ENCODE assay signal across 23 cellular contexts in genomic region chr2:43318791-43319190, GRCh38.
DNase-seq lines count a peak whose midpoint lies in the region; TF ChIP-seq lines count a peak whose summit lies in the region.
"Had no signal": no experiment of that assay in that cellular context is flagged by ENCODE, and none has a peak within 500 bp of the region (broad histone marks: within the 10 kb centered on the region; RNA-seq: fewer than 3 reads in every experiment).

No MANE protein-coding gene starts in this region.

- H3K9ac ChIP-seq in mesenchymal stem cell (ENCODE audit: low read length), result no peak overlapping the region
- H3K9ac ChIP-seq: BLaER1 treated with 17β-estradiol and CSF1 and Interleukin-3, amounts not matched to agents 10 nM and 100 nM; neural progenitor cell had no signal

- no peak overlapping the region for H4K91ac ChIP-seq in mesenchymal stem cell (ENCODE audit: low read length)

- H3K4me3 ChIP-seq in choroid plexus epithelial cell (ENCODE audit: low read depth, low read length), result no peak overlapping the region
- H3K4me3 ChIP-seq in mesenchymal stem cell (ENCODE audit: insufficient read depth in 1 of 2, low read depth in 1 of 2, low read length in 2 of 2), result no peak overlapping the region
- H3K4me3 ChIP-seq: BLaER1 treated with 17β-estradiol and CSF1 and Interleukin-3, amounts not matched to agents 10 nM and 100 nM; heart right ventricle; neural progenitor cell; tibial artery had no signal

- no peak overlapping the region for H2AFZ ChIP-seq in mesenchymal stem cell (ENCODE audit: low read depth, low read length)
- H2AFZ ChIP-seq: neural progenitor cell had no signal

- no peak overlapping the region for H2AK5ac ChIP-seq in mesenchymal stem cell (ENCODE audit: low read length, severe bottlenecking)

- H3K4me1 ChIP-seq in mesenchymal stem cell (ENCODE audit: control insufficient read depth, insufficient read depth, low read depth, low read length), result peaks cover 2% of the 10 kb centered on the region
- H3K4me1 ChIP-seq: neural progenitor cell had no signal

- no peak overlapping the region for H2BK12ac ChIP-seq in mesenchymal stem cell (ENCODE audit: low read length in 2 of 2)

- H3K27me3 ChIP-seq in mesenchymal stem cell (ENCODE audit: control insufficient read depth in 1 of 2, insufficient read depth in 1 of 2, low read length in 2 of 2), result no peaks in the 10 kb centered on the region
- H3K27me3 ChIP-seq: BLaER1 treated with 17β-estradiol and CSF1 and Interleukin-3, amounts not matched to agents 10 nM and 100 nM; brain microvascular endothelial cell; heart right ventricle; neural progenitor cell; tibial artery had no signal

- H3K36me3 ChIP-seq in mesenchymal stem cell (ENCODE audit: control insufficient read depth in 1 of 2, insufficient read depth in 2 of 2, low read depth in 1 of 2, low read length in 2 of 2), result peaks cover 0 to 17% of the 10 kb centered on the region in 2 experiments
- H3K36me3 ChIP-seq: brain microvascular endothelial cell, neural progenitor cell, tibial artery had no signal

- no peak overlapping the region for H2BK120ac ChIP-seq in mesenchymal stem cell (ENCODE audit: low read depth, low read length)

- H3K18ac ChIP-seq in mesenchymal stem cell (ENCODE audit: low read depth in 1 of 2, low read length in 2 of 2), result no peak overlapping the region

- H2BK5ac ChIP-seq in mesenchymal stem cell (ENCODE audit: low read depth, low read length, poor library complexity, severe bottlenecking), result no peak overlapping the region

- H3K14ac ChIP-seq in mesenchymal stem cell (ENCODE audit: low read length in 2 of 2), result no peak overlapping the region

- no peak overlapping the region for H2BK15ac ChIP-seq in mesenchymal stem cell (ENCODE audit: low read depth, poor library complexity, severe bottlenecking)

- H3K4me2 ChIP-seq in mesenchymal stem cell (ENCODE audit: low read length, poor library complexity, severe bottlenecking), result no peak overlapping the region
- H3K4me2 ChIP-seq: BLaER1 treated with 17β-estradiol and CSF1 and Interleukin-3, amounts not matched to agents 10 nM and 100 nM; neural progenitor cell had no signal

- H3K79me1 ChIP-seq in mesenchymal stem cell (replicated peaks; ENCODE audit: low read length, poor library complexity, severe bottlenecking), result peaks cover 2% of the 10 kb centered on the region

- H3K4ac ChIP-seq in mesenchymal stem cell (ENCODE audit: low read depth in 1 of 2, low read length in 2 of 2), result no peak overlapping the region

- DNase-seq in DMS53 (lab: John Stamatoyannopoulos, UW) (peak; percentile 16), DMS53 treated with DMSO at 0.1 percent for 48 hours (lab: John Stamatoyannopoulos, UW; ENCODE audit: unreplicated experiment) (no peak), HT-29 (ENCODE audit: low spot score) (peak; percentile 14), choroid plexus epithelial cell (ENCODE audit: low read depth) (peak; percentile 68), mesenchymal stem cell (peak; percentile 45), COLO668 (lab: John Stamatoyannopoulos, UW; ENCODE audit: unreplicated experiment) (no peak), SHP77 treated with DMSO at 0.1 percent for 48 hours (lab: John Stamatoyannopoulos, UW) (no peak)
- DNase-seq in activated naive CD4-positive, alpha-beta T cell treated with Interleukin-2 at 50 U/mL for 16 hours, result no peak
- DNase-seq: 8988T; activated CD4-positive, alpha-beta T cell treated with anti-CD3 and anti-CD28 coated beads, Interleukin-2, amount 50 U/mL, for 4 hours; activated naive CD4-positive, alpha-beta T cell treated with anti-CD3 and anti-CD28 coated beads, Interleukin-2, amount 50 U/mL, for 16 hours; brain microvascular endothelial cell; DMS153; heart right ventricle; Kasumi-1; kidney glomerular epithelial cell; NCI-H1417 treated with DMSO at 0.1 percent for 48 hours; SHP77; stimulated activated CD4-positive, alpha-beta T cell treated with anti-CD3 and anti-CD28 coated beads, Interleukin-15, amount 100 ng/mL, for 24 hours; stimulated activated naive B cell treated with anti-CD40 and anti-IgM and Interleukin-4, amounts not matched to agents 10 μg/mL and 1 μg/mL and 100 μg/mL, for 72 hours; tibial artery had no signal

- no peak overlapping the region for H4K8ac ChIP-seq in mesenchymal stem cell (ENCODE audit: low read length)

- H3K9me3 ChIP-seq in mesenchymal stem cell (ENCODE audit: control insufficient read depth, low read length), result no peaks in the 10 kb centered on the region
- H3K9me3 ChIP-seq: BLaER1 treated with 17β-estradiol and CSF1 and Interleukin-3, amounts not matched to agents 10 nM and 100 nM; heart right ventricle; tibial artery had no signal

- no peak for TF ChIP-seq CTCF in choroid plexus epithelial cell (conservative IDR thresholded peaks at IDR 0.05; ENCODE audit: low read depth, low read length)

- H3K27ac ChIP-seq in mesenchymal stem cell (ENCODE audit: low read length, poor library complexity, severe bottlenecking), result no peak overlapping the region
- H3K27ac ChIP-seq: BLaER1 treated with 17β-estradiol and CSF1 and Interleukin-3, amounts not matched to agents 10 nM and 100 nM; brain microvascular endothelial cell; heart right ventricle; neural progenitor cell; tibial artery had no signal

- H3K23ac ChIP-seq in mesenchymal stem cell (ENCODE audit: low read length in 2 of 2), result no peak overlapping the region

Comparison
In these comparisons a context has a peak if more than half of its experiments do, and no peak if none do; other contexts are left out.
1. DNase-seq: peak in DMS53 (single experiment), HT-29 (single experiment), choroid plexus epithelial cell (single experiment) and mesenchymal stem cell (single experiment); none in DMS53 treated with DMSO at 0.1 percent for 48 hours (single experiment), COLO668 (single experiment), activated naive CD4-positive, alpha-beta T cell treated with Interleukin-2 at 50 U/mL for 16 hours (single experiment) and SHP77 treated with DMSO at 0.1 percent for 48 hours (single experiment).